In the genomic region with DNA sequence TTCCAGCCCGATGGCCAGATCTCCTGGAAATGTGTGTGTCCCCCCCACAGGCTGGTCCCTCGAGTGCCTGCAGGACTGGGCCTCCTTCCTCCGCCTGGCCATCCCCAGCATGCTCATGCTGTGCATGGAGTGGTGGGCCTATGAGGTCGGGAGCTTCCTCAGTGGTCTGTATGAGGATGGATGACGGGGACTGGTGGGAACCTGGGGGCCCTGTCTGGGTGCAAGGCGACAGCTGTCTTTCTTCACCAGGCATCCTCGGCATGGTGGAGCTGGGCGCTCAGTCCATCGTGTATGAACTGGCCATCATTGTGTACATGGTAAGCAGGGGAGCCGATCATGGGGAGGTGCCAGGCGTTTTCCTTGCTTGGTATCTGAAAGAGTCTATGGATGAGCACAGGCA, we compare ENCODE assay signal across 25 cellular contexts. TPM values are rescaled to one million over a fixed set of nuclear protein-coding genes. Genes with fewer than 3 reads are reported as not detected.
"Had no signal": no experiment of that assay in that cellular context is flagged by ENCODE, and none has a peak within 500 bp of the region (broad histone marks: within the 10 kb centered on the region; RNA-seq: fewer than 3 reads in every experiment).

No MANE protein-coding gene starts in this region.

- H3K27ac Mint-ChIP-seq: activated CD4-positive, alpha-beta memory T cell treated with anti-CD3 and anti-CD28 coated beads, Interleukin-2, amount 10 ng/mL, durations not matched to agents 7 days and 5 days; activated CD4-positive, alpha-beta T cell treated with anti-CD3 and anti-CD28 coated beads for 36 hours; activated CD4-positive, alpha-beta T cell treated with anti-CD3 and anti-CD28 coated beads, Interleukin-2, amount 10 ng/mL, durations not matched to agents 7 days and 5 days; activated naive CD4-positive, alpha-beta T cell treated with anti-CD3 and anti-CD28 coated beads, Interleukin-2, amount 10 ng/mL, durations not matched to agents 7 days and 5 days; activated naive CD4-positive, alpha-beta T cell treated with anti-CD3 and anti-CD28 coated beads, Interleukin-2, amount 50 U/mL, for 72 hours; activated naive CD8-positive, alpha-beta T cell treated with anti-CD3 and anti-CD28 coated beads, Interleukin-2, amount 10 ng/mL, durations not matched to agents 7 days and 5 days; activated T-cell treated with anti-CD3 and anti-CD28 coated beads, Interleukin-2, amount 50 U/mL, for 24 hours; activated T-cell treated with anti-CD3 and anti-CD28 coated beads, Interleukin-2, amount 50 U/mL, for 72 hours had no signal

- ATAC-seq: activated CD4-positive, alpha-beta T cell treated with anti-CD3 and anti-CD28 coated beads for 36 hours; activated naive CD4-positive, alpha-beta T cell treated with anti-CD3 and anti-CD28 coated beads, Interleukin-2, amount 50 U/mL, for 72 hours; activated T-cell treated with anti-CD3 and anti-CD28 coated beads, Interleukin-2, amount 50 U/mL, for 72 hours; body of pancreas; esophagus mucosa had no signal

- H3K9me3 Mint-ChIP-seq: activated CD4-positive, alpha-beta memory T cell treated with anti-CD3 and anti-CD28 coated beads, Interleukin-2, amount 10 ng/mL, durations not matched to agents 7 days and 5 days; activated CD4-positive, alpha-beta T cell treated with anti-CD3 and anti-CD28 coated beads, Interleukin-2, amount 10 ng/mL, durations not matched to agents 7 days and 5 days; activated naive CD4-positive, alpha-beta T cell treated with anti-CD3 and anti-CD28 coated beads, Interleukin-2, amount 10 ng/mL, durations not matched to agents 7 days and 5 days; activated naive CD4-positive, alpha-beta T cell treated with anti-CD3 and anti-CD28 coated beads, Interleukin-2, amount 50 U/mL, for 72 hours; activated naive CD8-positive, alpha-beta T cell treated with anti-CD3 and anti-CD28 coated beads, Interleukin-2, amount 10 ng/mL, durations not matched to agents 7 days and 5 days; activated T-cell treated with anti-CD3 and anti-CD28 coated beads, Interleukin-2, amount 50 U/mL, for 24 hours; activated T-cell treated with anti-CD3 and anti-CD28 coated beads, Interleukin-2, amount 50 U/mL, for 72 hours had no signal

- H3K27ac ChIP-seq: body of pancreas, colonic mucosa had no signal

- H3K27me3 ChIP-seq: body of pancreas, colonic mucosa had no signal

- DNase-seq: activated CD4-positive, alpha-beta memory T cell treated with anti-CD3 and anti-CD28 coated beads, Interleukin-2, amount 10 ng/mL, durations not matched to agents 7 days and 5 days; activated CD4-positive, alpha-beta T cell treated with anti-CD3 and anti-CD28 coated beads for 36 hours; activated CD4-positive, alpha-beta T cell treated with anti-CD3 and anti-CD28 coated beads, Interleukin-2, amount 10 ng/mL, durations not matched to agents 7 days and 5 days; activated CD4-positive, alpha-beta T cell treated with anti-CD3 and anti-CD28 coated beads, Interleukin-2, amount 50 U/mL, for 4 hours; activated CD4-positive, CD25-positive, alpha-beta regulatory T cell; activated CD4-positive, CD25-positive, alpha-beta regulatory T cell treated with anti-CD3 and anti-CD28 coated beads, Interleukin-2, amount 50 U/mL, for 72 hours; activated CD8-positive, alpha-beta memory T cell treated with anti-CD3 and anti-CD28 coated beads, Interleukin-2, amount 50 U/mL, for 48 hours; activated gamma-delta T cell; activated naive CD4-positive, alpha-beta T cell; activated naive CD4-positive, alpha-beta T cell treated with anti-CD3 and anti-CD28 coated beads, Interleukin-2, amount 10 ng/mL, durations not matched to agents 7 days and 5 days; activated naive CD8-positive, alpha-beta T cell treated with anti-CD3 and anti-CD28 coated beads, Interleukin-2, amount 10 ng/mL, durations not matched to agents 7 days and 5 days; activated T-cell treated with anti-CD3 and anti-CD28 coated beads for 4 hours; activated T-cell treated with anti-CD3 and anti-CD28 coated beads, Interleukin-2, amount 50 U/mL, for 24 hours; activated T-cell treated with anti-CD3 and anti-CD28 coated beads, Interleukin-2, amount 50 U/mL, for 72 hours; amniotic stem cell; anterior cingulate cortex; body of pancreas; central memory CD4-positive, alpha-beta T cell; cerebellar nuclear complex; colonic mucosa; effector CD8-positive, alpha-beta T cell; foreskin fibroblast; T-helper 2 cell had no signal

- H3K4me3 ChIP-seq: body of pancreas, colonic mucosa had no signal

- H3K9me3 ChIP-seq: body of pancreas, colonic mucosa had no signal

- H3K4me3 Mint-ChIP-seq: activated CD4-positive, alpha-beta memory T cell treated with anti-CD3 and anti-CD28 coated beads, Interleukin-2, amount 10 ng/mL, durations not matched to agents 7 days and 5 days; activated CD4-positive, alpha-beta T cell treated with anti-CD3 and anti-CD28 coated beads for 36 hours; activated CD4-positive, alpha-beta T cell treated with anti-CD3 and anti-CD28 coated beads, Interleukin-2, amount 10 ng/mL, durations not matched to agents 7 days and 5 days; activated naive CD4-positive, alpha-beta T cell treated with anti-CD3 and anti-CD28 coated beads, Interleukin-2, amount 10 ng/mL, durations not matched to agents 7 days and 5 days; activated naive CD8-positive, alpha-beta T cell treated with anti-CD3 and anti-CD28 coated beads, Interleukin-2, amount 10 ng/mL, durations not matched to agents 7 days and 5 days; activated T-cell treated with anti-CD3 and anti-CD28 coated beads, Interleukin-2, amount 50 U/mL, for 24 hours; activated T-cell treated with anti-CD3 and anti-CD28 coated beads, Interleukin-2, amount 50 U/mL, for 72 hours had no signal

- H3K4me1 ChIP-seq: colonic mucosa had no signal

- H3K36me3 ChIP-seq: colonic mucosa had no signal

- H3K4me1 Mint-ChIP-seq: activated CD4-positive, alpha-beta memory T cell treated with anti-CD3 and anti-CD28 coated beads, Interleukin-2, amount 10 ng/mL, durations not matched to agents 7 days and 5 days; activated CD4-positive, alpha-beta T cell treated with anti-CD3 and anti-CD28 coated beads for 36 hours; activated CD4-positive, alpha-beta T cell treated with anti-CD3 and anti-CD28 coated beads, Interleukin-2, amount 10 ng/mL, durations not matched to agents 7 days and 5 days; activated naive CD4-positive, alpha-beta T cell treated with anti-CD3 and anti-CD28 coated beads, Interleukin-2, amount 10 ng/mL, durations not matched to agents 7 days and 5 days had no signal

- H3K36me3 Mint-ChIP-seq: activated naive CD4-positive, alpha-beta T cell treated with anti-CD3 and anti-CD28 coated beads, Interleukin-2, amount 10 ng/mL, durations not matched to agents 7 days and 5 days; activated naive CD4-positive, alpha-beta T cell treated with anti-CD3 and anti-CD28 coated beads, Interleukin-2, amount 50 U/mL, for 72 hours; activated naive CD8-positive, alpha-beta T cell treated with anti-CD3 and anti-CD28 coated beads, Interleukin-2, amount 10 ng/mL, durations not matched to agents 7 days and 5 days had no signal

RNA-seq across cellular contexts. Expression of a gene that starts 22.1 kb away (rescaled TPM):
- total RNA-seq: activated CD4-positive, alpha-beta T cell treated with anti-CD3 and anti-CD28 coated beads, Interleukin-2, amount 10 ng/mL, durations not matched to agents 7 days and 5 days; activated naive CD8-positive, alpha-beta T cell treated with anti-CD3 and anti-CD28 coated beads, Interleukin-2, amount 10 ng/mL, durations not matched to agents 7 days and 5 days; body of pancreas had no signal
